In the genomic region with DNA sequence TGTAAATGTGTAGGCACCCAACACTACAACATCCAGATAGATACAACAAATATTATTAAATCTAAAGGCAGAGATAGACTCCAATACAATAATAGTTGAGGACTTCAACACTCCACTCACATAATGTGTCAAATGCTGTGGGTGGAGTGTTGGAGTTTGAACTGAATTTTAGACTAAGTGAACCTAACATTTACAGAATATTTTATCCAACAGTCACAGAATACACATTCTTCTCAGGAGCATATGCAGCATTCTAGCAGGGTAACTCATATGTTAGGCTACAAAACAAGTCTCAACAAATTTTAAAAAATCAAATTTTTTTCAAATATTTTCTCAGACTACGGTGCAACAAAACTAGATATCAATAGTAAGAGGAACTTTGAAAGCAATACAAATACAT, we compare ENCODE assay signal across 23 cellular contexts.
"Had no signal": no experiment of that assay in that cellular context is flagged by ENCODE, and none has a peak within 500 bp of the region (broad histone marks: within the 10 kb centered on the region; RNA-seq: fewer than 3 reads in every experiment).

No MANE protein-coding gene starts in this region.

- H3K27ac Mint-ChIP-seq: activated CD8-positive, alpha-beta T cell treated with anti-CD3 and anti-CD28 coated beads for 36 hours; activated naive CD4-positive, alpha-beta T cell treated with anti-CD3 and anti-CD28 coated beads, Interleukin-2, amount 10 ng/mL, durations not matched to agents 7 days and 5 days; activated naive CD8-positive, alpha-beta T cell treated with anti-CD3 and anti-CD28 coated beads for 36 hours; activated T-cell treated with anti-CD3 and anti-CD28 coated beads, Interleukin-2, amount 50 U/mL, for 72 hours; activated T-helper 2 cell treated with anti-CD3 and anti-CD28 coated beads, Interferon-gamma antibody, Interleukin-2, Interleukin-4, amounts not matched to agents 10 μg/mL and 5 μg/mL and 100 μg/mL, durations not matched to agents 14 hours and 24 hours and 36 hours; T-helper 2 cell treated with Interferon-gamma antibody and Interleukin-4, amounts not matched to agents 5 μg/mL and 100 μg/mL, for 36 hours had no signal

- H3K9ac ChIP-seq: KMS-11 had no signal

- H3K36me3 Mint-ChIP-seq: activated naive CD4-positive, alpha-beta T cell treated with anti-CD3 and anti-CD28 coated beads, Interleukin-2, amount 10 ng/mL, durations not matched to agents 7 days and 5 days; activated naive CD8-positive, alpha-beta T cell treated with anti-CD3 and anti-CD28 coated beads for 36 hours had no signal

- H3K4me2 ChIP-seq: KMS-11 had no signal

- DNase-seq: activated CD4-positive, alpha-beta T cell treated with anti-CD3 and anti-CD28 coated beads for 4 hours; activated CD8-positive, alpha-beta memory T cell treated with anti-CD3 and anti-CD28 coated beads, Interleukin-2, amount 50 U/mL, for 4 hours; activated CD8-positive, alpha-beta T cell treated with anti-CD3 and anti-CD28 coated beads for 36 hours; activated gamma-delta T cell treated with Interleukin-2 at 50 U/mL for 16 hours; activated naive CD4-positive, alpha-beta T cell treated with anti-CD3 and anti-CD28 coated beads, Interleukin-2, amount 10 ng/mL, durations not matched to agents 7 days and 5 days; activated naive CD8-positive, alpha-beta T cell treated with anti-CD3 and anti-CD28 coated beads for 36 hours; activated T-cell treated with anti-CD3 and anti-CD28 coated beads, Interleukin-2, amount 50 U/mL, for 72 hours; adrenal gland; anterior cingulate cortex; caudate nucleus; NCI-H1105 treated with DMSO at 0.1 percent for 48 hours; NCI-H1436 treated with DMSO at 0.1 percent for 48 hours; NCI-H187; NCI-H2081; NCI-H510A treated with DMSO at 0.1 percent for 48 hours; NCI-H69; PC-3; SHP77 treated with DMSO at 0.1 percent for 48 hours; SW 1271 had no signal

- H3K4me1 ChIP-seq: adrenal gland had no signal

- H3K4me3 Mint-ChIP-seq: activated CD8-positive, alpha-beta T cell treated with anti-CD3 and anti-CD28 coated beads for 36 hours; activated naive CD4-positive, alpha-beta T cell treated with anti-CD3 and anti-CD28 coated beads, Interleukin-2, amount 10 ng/mL, durations not matched to agents 7 days and 5 days; activated naive CD8-positive, alpha-beta T cell treated with anti-CD3 and anti-CD28 coated beads for 36 hours; activated T-cell treated with anti-CD3 and anti-CD28 coated beads, Interleukin-2, amount 50 U/mL, for 72 hours; T-helper 2 cell treated with Interferon-gamma antibody and Interleukin-4, amounts not matched to agents 5 μg/mL and 100 μg/mL, for 36 hours had no signal

- H3K4me1 Mint-ChIP-seq: activated naive CD4-positive, alpha-beta T cell treated with anti-CD3 and anti-CD28 coated beads, Interleukin-2, amount 10 ng/mL, durations not matched to agents 7 days and 5 days; activated naive CD8-positive, alpha-beta T cell treated with anti-CD3 and anti-CD28 coated beads for 36 hours had no signal

- H3K27me3 Mint-ChIP-seq: activated CD8-positive, alpha-beta T cell treated with anti-CD3 and anti-CD28 coated beads for 36 hours; activated naive CD4-positive, alpha-beta T cell treated with anti-CD3 and anti-CD28 coated beads, Interleukin-2, amount 10 ng/mL, durations not matched to agents 7 days and 5 days; activated naive CD8-positive, alpha-beta T cell treated with anti-CD3 and anti-CD28 coated beads for 36 hours had no signal

- H3K9me3 ChIP-seq: adrenal gland had no signal

- H3K27me3 ChIP-seq: adrenal gland had no signal

- ATAC-seq: activated CD4-positive, CD25-positive, alpha-beta regulatory T cell treated with anti-CD3 and anti-CD28 coated beads, Interleukin-2, amount 50 U/mL, for 24 hours; activated CD8-positive, alpha-beta T cell treated with anti-CD3 and anti-CD28 coated beads for 36 hours; activated T-cell treated with anti-CD3 and anti-CD28 coated beads, Interleukin-2, amount 50 U/mL, for 72 hours; PC-3 had no signal

- H3K36me3 ChIP-seq: adrenal gland had no signal

- H3K27ac ChIP-seq: adrenal gland, KMS-11 had no signal

- H3K4me3 ChIP-seq: adrenal gland had no signal
